In genomic region chr4:86582453-86582852, GRCh38 we compare ENCODE assay signal across 15 cellular contexts. TPM values are rescaled to one million over a fixed set of nuclear protein-coding genes. Genes with fewer than 3 reads are reported as not detected.
DNase-seq lines count a peak whose midpoint lies in the region; ATAC-seq, FAIRE-seq and TF ChIP-seq lines count a peak whose summit lies in the region.
"Had no signal": no experiment of that assay in that cellular context is flagged by ENCODE, and none has a peak within 500 bp of the region (broad histone marks: within the 10 kb centered on the region; RNA-seq: fewer than 3 reads in every experiment).

No MANE protein-coding gene starts in this region.

- no peaks in the 10 kb centered on the region for H3K9me2 ChIP-seq in GM23338 (ENCODE audit: insufficient read depth)

- no peak overlapping the region for H3K27ac Mint-ChIP-seq in GM23338
- H3K27ac Mint-ChIP-seq: activated naive CD4-positive, alpha-beta T cell treated with anti-CD3 and anti-CD28 coated beads, Interleukin-2, amount 50 U/mL, for 24 hours; CD4-positive, alpha-beta T cell had no signal

- no peak overlapping the region for H2BK5ac ChIP-seq in mesenchymal stem cell (ENCODE audit: low read depth, low read length, poor library complexity, severe bottlenecking)

- no peak overlapping the region for H3K14ac ChIP-seq in mesenchymal stem cell (ENCODE audit: low read length in 2 of 2)

- no peak overlapping the region for H4K8ac ChIP-seq in mesenchymal stem cell (ENCODE audit: low read length)

- CTCF ChIA-PET in GM10248 (lab: Yijun Ruan, JAX): interaction anchor here (1.1 to 2.5 kb wide), 3 partner anchors 8 to 13 kb away, joined by 4 to 10 read pairs (median 6); no protein-coding TSS in a partner anchor

- H3K27me3 Mint-ChIP-seq in GM23338 (ENCODE audit: insufficient read depth, low read depth, poor library complexity): no peaks in the 10 kb centered on the region

- DNase-seq in GF-D8 (lab: John Stamatoyannopoulos, UW) (peak; percentile 15), NCI-H1105 (lab: John Stamatoyannopoulos, UW) (peak; percentile 1), bronchial epithelial cell (ENCODE audit: low read depth) (peak; percentile 43), mesenchymal stem cell (no peak), GM23338 (ENCODE audit: low spot score) (no peak), NOMO-1 treated with DMSO at 0.1 percent for 48 hours (lab: John Stamatoyannopoulos, UW; ENCODE audit: unreplicated experiment) (no peak), GM10248 (ENCODE audit: extremely low spot score) (no peak)
- no peak for DNase-seq in central memory CD4-positive, alpha-beta T cell
- DNase-seq: CD4-positive, alpha-beta T cell; foreskin melanocyte; NCI-H1417; occipital lobe; stimulated activated CD4-positive, alpha-beta T cell treated with anti-CD3 and anti-CD28 coated beads, Interleukin-2, amount 100 ng/mL, for 24 hours; stimulated activated naive CD4-positive, alpha-beta T cell treated with Interleukin-2 at 50 U/mL for 16 hours had no signal

- no peak overlapping the region for H2BK12ac ChIP-seq in mesenchymal stem cell (ENCODE audit: low read length in 2 of 2)

- peaks cover 11% of the 10 kb centered on the region for H3K4me1 Mint-ChIP-seq in GM23338
- H3K4me1 Mint-ChIP-seq: activated naive CD4-positive, alpha-beta T cell treated with anti-CD3 and anti-CD28 coated beads, Interleukin-2, amount 50 U/mL, for 24 hours had no signal

- H3K79me1 ChIP-seq in mesenchymal stem cell (replicated peaks; ENCODE audit: low read length, poor library complexity, severe bottlenecking): peaks cover 7% of the 10 kb centered on the region

- peaks cover 5% of the 10 kb centered on the region for H3K4me1 ChIP-seq in mesenchymal stem cell (ENCODE audit: control insufficient read depth, insufficient read depth, low read depth, low read length)
- H3K4me1 ChIP-seq in GM23338 (ENCODE audit: insufficient read depth): peaks cover 7% of the 10 kb centered on the region; the same call in 1 of the 2 replicates

- TF ChIP-seq CTCF in bronchial epithelial cell (IDR thresholded peaks at IDR 0.05; ENCODE audit: insufficient read depth, low read length, severe bottlenecking): no peak
- TF ChIP-seq CTCF in GM23338 (conservative IDR thresholded peaks at IDR 0.05; ENCODE audit: low read depth in 2 of 2): no peak
- no peak for TF ChIP-seq CTCF in GM10248 (IDR thresholded peaks at IDR 0.05; ENCODE audit: control extremely low read depth, extremely low read depth, low read depth, missing control alignments)

- H3K27ac ChIP-seq in mesenchymal stem cell (ENCODE audit: low read length, poor library complexity, severe bottlenecking) (no peak overlapping the region), GM23338 (ENCODE audit: low read depth) (no peak overlapping the region)

- WGBS in mesenchymal stem cell: 100% methylated on average over 1 of the region's 2 CpGs

- H3K9me3 ChIP-seq in mesenchymal stem cell (ENCODE audit: control insufficient read depth, low read length): no peaks in the 10 kb centered on the region

- no peaks in the 10 kb centered on the region for H3F3A ChIP-seq in GM23338 (replicated peaks; ENCODE audit: low read depth)

- POLR2A ChIA-PET in GM10248 (lab: Yijun Ruan, JAX): no interaction called here

- H3K4me3 Mint-ChIP-seq in GM23338: no peak overlapping the region
- H3K4me3 Mint-ChIP-seq: activated naive CD4-positive, alpha-beta T cell treated with anti-CD3 and anti-CD28 coated beads, Interleukin-2, amount 50 U/mL, for 24 hours; CD4-positive, alpha-beta T cell had no signal

- no peak overlapping the region for H3K18ac ChIP-seq in mesenchymal stem cell (ENCODE audit: low read depth in 1 of 2, low read length in 2 of 2)

- H3K9me3 Mint-ChIP-seq in GM23338: no peaks in the 10 kb centered on the region
- H3K9me3 Mint-ChIP-seq: activated naive CD4-positive, alpha-beta T cell treated with anti-CD3 and anti-CD28 coated beads, Interleukin-2, amount 50 U/mL, for 24 hours; CD4-positive, alpha-beta T cell had no signal

- H3K36me3 ChIP-seq in bronchial epithelial cell (ENCODE audit: control insufficient read depth, insufficient read depth, low read length) (no peaks in the 10 kb centered on the region), mesenchymal stem cell (ENCODE audit: control insufficient read depth in 1 of 2, insufficient read depth in 2 of 2, low read depth in 1 of 2, low read length in 2 of 2) (no peaks in the 10 kb centered on the region), GM23338 (ENCODE audit: insufficient read depth) (no peaks in the 10 kb centered on the region)

- H4K91ac ChIP-seq in mesenchymal stem cell (ENCODE audit: low read length): no peak overlapping the region

- no peaks in the 10 kb centered on the region for H3K36me3 Mint-ChIP-seq in GM23338 (ENCODE audit: low read depth)
- H3K36me3 Mint-ChIP-seq: activated naive CD4-positive, alpha-beta T cell treated with anti-CD3 and anti-CD28 coated beads, Interleukin-2, amount 50 U/mL, for 24 hours had no signal

- peak overlapping the region; percentile 89 for H3K9ac ChIP-seq in mesenchymal stem cell (ENCODE audit: low read length)

- no peaks in the 10 kb centered on the region for H4K20me1 ChIP-seq in GM23338 (replicated peaks; ENCODE audit: insufficient read depth)

- no peak for FAIRE-seq in bronchial epithelial cell (lab: Jason Lieb, UNC)

- no peak for ATAC-seq in GM23338

- no peak overlapping the region for H2BK120ac ChIP-seq in mesenchymal stem cell (ENCODE audit: low read depth, low read length)

- H2AFZ ChIP-seq in mesenchymal stem cell (ENCODE audit: low read depth, low read length): no peak overlapping the region
- H2AFZ ChIP-seq in GM23338: no peak overlapping the region

- H2AK5ac ChIP-seq in mesenchymal stem cell (ENCODE audit: low read length, severe bottlenecking): no peak overlapping the region

- H3K23ac ChIP-seq in mesenchymal stem cell (ENCODE audit: low read length in 2 of 2): no peak overlapping the region

- no peak overlapping the region for H3K4ac ChIP-seq in mesenchymal stem cell (ENCODE audit: low read depth in 1 of 2, low read length in 2 of 2)

- H3K4me2 ChIP-seq in mesenchymal stem cell (ENCODE audit: low read length, poor library complexity, severe bottlenecking): no peak overlapping the region
- no peak overlapping the region for H3K4me2 ChIP-seq in GM23338

- H3K4me3 ChIP-seq in bronchial epithelial cell (ENCODE audit: low read depth, low read length): no peak overlapping the region
- peak overlapping the region in 1 of 2 experiments; percentile 71 for H3K4me3 ChIP-seq in mesenchymal stem cell (ENCODE audit: insufficient read depth in 1 of 2, low read depth in 1 of 2, low read length in 2 of 2)
- no peak overlapping the region for H3K4me3 ChIP-seq in GM23338

- no peaks in the 10 kb centered on the region for H3K27me3 ChIP-seq in bronchial epithelial cell (ENCODE audit: control insufficient read depth, insufficient read depth, low read length)
- H3K27me3 ChIP-seq in mesenchymal stem cell (ENCODE audit: control insufficient read depth in 1 of 2, insufficient read depth in 1 of 2, low read length in 2 of 2): no peaks in the 10 kb centered on the region
- H3K27me3 ChIP-seq in GM23338 (ENCODE audit: insufficient read depth): no peaks in the 10 kb centered on the region

- H2BK15ac ChIP-seq in mesenchymal stem cell (ENCODE audit: low read depth, poor library complexity, severe bottlenecking): no peak overlapping the region

- no peaks in the 10 kb centered on the region for H3K79me2 ChIP-seq in GM23338 (replicated peaks; ENCODE audit: insufficient read depth)

TF ChIP-seq in GM23338, 12 proteins besides CTCF, POLR2A, EP300 and RAD21 (continues in another document):
- TF ChIP-seq ETS1 (IDR thresholded peaks at IDR 0.05) (no peak), CREB1 (CRISPR knock-in tag; IDR thresholded peaks at IDR 0.05; ENCODE audit: low read depth) (no peak), REST (IDR thresholded peaks at IDR 0.05; ENCODE audit: unreplicated experiment) (no peak)

RNA-seq across cellular contexts. Expression of gene PTPN13, which starts 11.7 kb away (rescaled TPM):
- 39.0 and 41.3 TPM in 2 replicates for total RNA-seq in bronchial epithelial cell
- polyA plus RNA-seq in mesenchymal stem cell (2013, experiment 1 of 2): 19.4 TPM
- polyA plus RNA-seq in mesenchymal stem cell (2013, experiment 2 of 2): 19.1 TPM
- total RNA-seq in GM23338 (2014; rRNA removed; shearing (Covaris generic)): 45.1 and 49.9 TPM in 2 replicates
- 11.5 and 12.6 TPM in 2 replicates for polyA plus RNA-seq in GM23338 (2016; fragmentation: Nextera tagmentation; extraction: Ambion mirVana)

Comparison
In these comparisons a context has a peak if more than half of its experiments do, and no peak if none do; other contexts are left out.
1. DNase-seq: peak in GF-D8 (single experiment), NCI-H1105 (single experiment) and bronchial epithelial cell (single experiment); none in mesenchymal stem cell (single experiment), central memory CD4-positive, alpha-beta T cell (single experiment), GM23338 (single experiment), NOMO-1 treated with DMSO at 0.1 percent for 48 hours (single experiment) and GM10248 (single experiment).